ENCODE assay signal across 1 cellular context in genomic region chr17:72422505-72423285, GRCh38.
TF ChIP-seq lines count a peak whose summit lies in the region.

No MANE protein-coding gene starts in this region.

TF ChIP-seq in HepG2, 621 proteins besides CTCF, POLR2A, EP300 and RAD21 (continued from another document):
- TF ChIP-seq, protein P1, sequence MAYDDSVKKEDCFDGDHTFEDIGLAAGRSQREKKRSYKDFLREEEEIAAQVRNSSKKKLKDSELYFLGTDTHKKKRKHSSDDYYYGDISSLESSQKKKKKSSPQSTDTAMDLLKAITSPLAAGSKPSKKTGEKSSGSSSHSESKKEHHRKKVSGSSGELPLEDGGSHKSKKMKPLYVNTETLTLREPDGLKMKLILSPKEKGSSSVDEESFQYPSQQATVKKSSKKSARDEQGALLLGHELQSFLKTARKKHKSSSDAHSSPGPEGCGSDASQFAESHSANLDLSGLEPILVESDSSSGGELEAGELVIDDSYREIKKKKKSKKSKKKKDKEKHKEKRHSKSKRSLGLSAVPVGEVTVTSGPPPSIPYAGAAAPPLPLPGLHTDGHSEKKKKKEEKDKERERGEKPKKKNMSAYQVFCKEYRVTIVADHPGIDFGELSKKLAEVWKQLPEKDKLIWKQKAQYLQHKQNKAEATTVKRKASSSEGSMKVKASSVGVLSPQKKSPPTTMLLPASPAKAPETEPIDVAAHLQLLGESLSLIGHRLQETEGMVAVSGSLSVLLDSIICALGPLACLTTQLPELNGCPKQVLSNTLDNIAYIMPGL (CRISPR knock-in tag; IDR thresholded peaks at IDR 0.05; ENCODE audit: borderline replicate concordance in 1 of 2, low read depth in 1 of 2), result peak in 1 of 2 experiments; percentile 67; a peak in 2 of 4 replicates
- no peak for TF ChIP-seq PBX3 (CRISPR knock-in tag; IDR thresholded peaks at IDR 0.05; ENCODE audit: borderline replicate concordance)
- TF ChIP-seq, protein P2, sequence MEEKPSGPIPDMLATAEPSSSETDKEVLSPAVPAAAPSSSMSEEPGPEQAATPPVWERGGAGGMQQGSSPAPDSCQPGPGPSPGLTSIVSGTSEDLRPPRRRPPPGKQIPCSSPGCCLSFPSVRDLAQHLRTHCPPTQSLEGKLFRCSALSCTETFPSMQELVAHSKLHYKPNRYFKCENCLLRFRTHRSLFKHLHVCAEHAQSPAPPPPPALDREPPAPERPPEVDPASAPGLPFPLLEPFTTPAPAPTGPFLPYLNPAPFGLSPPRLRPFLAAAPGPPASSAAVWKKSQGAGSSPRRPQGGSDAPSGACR (CRISPR knock-in tag; IDR thresholded peaks at IDR 0.05), result peak; percentile 61; the same call in 1 of the 2 replicates
- TF ChIP-seq KLF16 (CRISPR knock-in tag; IDR thresholded peaks at IDR 0.05), result peak in 1 of 2 experiments; percentile 86; a peak in 2 of 4 replicates
- peak; percentile 87 for TF ChIP-seq ZNF644 (CRISPR knock-in tag; IDR thresholded peaks at IDR 0.05; ENCODE audit: low read depth)
- TF ChIP-seq ZNF598 (CRISPR knock-in tag; IDR thresholded peaks at IDR 0.05; ENCODE audit: borderline replicate concordance), result peak; percentile 93; the same call in 1 of the 2 replicates
- TF ChIP-seq KAT7 (CRISPR knock-in tag; IDR thresholded peaks at IDR 0.05; ENCODE audit: borderline replicate concordance), result peak; percentile 87
- 0 out of 2 replicates have a peak, but pooled peaks have one; percentile 30 for TF ChIP-seq ZNF75D (CRISPR knock-in tag; IDR thresholded peaks at IDR 0.05; ENCODE audit: borderline replicate concordance)
- TF ChIP-seq, protein P3, sequence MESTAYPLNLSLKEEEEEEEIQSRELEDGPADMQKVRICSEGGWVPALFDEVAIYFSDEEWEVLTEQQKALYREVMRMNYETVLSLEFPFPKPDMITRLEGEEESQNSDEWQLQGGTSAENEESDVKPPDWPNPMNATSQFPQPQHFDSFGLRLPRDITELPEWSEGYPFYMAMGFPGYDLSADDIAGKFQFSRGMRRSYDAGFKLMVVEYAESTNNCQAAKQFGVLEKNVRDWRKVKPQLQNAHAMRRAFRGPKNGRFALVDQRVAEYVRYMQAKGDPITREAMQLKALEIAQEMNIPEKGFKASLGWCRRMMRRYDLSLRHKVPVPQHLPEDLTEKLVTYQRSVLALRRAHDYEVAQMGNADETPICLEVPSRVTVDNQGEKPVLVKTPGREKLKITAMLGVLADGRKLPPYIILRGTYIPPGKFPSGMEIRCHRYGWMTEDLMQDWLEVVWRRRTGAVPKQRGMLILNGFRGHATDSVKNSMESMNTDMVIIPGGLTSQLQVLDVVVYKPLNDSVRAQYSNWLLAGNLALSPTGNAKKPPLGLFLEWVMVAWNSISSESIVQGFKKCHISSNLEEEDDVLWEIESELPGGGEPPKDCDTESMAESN (CRISPR knock-in tag; conservative IDR thresholded peaks at IDR 0.05), result peak; percentile 65; the same call in 1 of the 2 replicates
